Comparison of ENCODE assay signal across 27 cellular contexts in the genomic region with DNA sequence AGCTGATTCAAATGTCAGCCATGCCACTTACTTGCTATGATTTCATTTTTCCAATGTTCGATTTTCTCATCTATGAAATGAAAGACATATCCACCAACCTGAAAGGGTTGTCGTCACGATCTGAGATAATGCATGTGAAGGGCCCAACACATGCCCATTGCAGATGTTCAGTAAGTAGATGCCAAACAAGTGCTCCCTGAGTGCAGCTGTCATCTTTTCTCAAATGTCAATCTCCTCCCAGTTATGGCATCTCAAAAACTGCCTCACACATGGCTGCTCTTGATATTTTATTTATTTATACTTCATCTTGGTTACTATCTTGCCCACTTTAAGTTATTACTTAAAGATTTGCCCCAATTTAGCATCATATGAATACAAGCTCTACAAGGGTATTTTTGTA.
"Had no signal": no experiment of that assay in that cellular context is flagged by ENCODE, and none has a peak within 500 bp of the region (broad histone marks: within the 10 kb centered on the region; RNA-seq: fewer than 3 reads in every experiment).

No MANE protein-coding gene starts in this region.

- H3K27ac Mint-ChIP-seq: natural killer cell; nephron; neural progenitor cell; progenitor cell of endocrine pancreas; stimulated activated memory B cell treated with anti-CD40 and anti-IgM and Interleukin-4, amounts not matched to agents 10 μg/mL and 1 μg/mL and 100 μg/mL, for 72 hours; stimulated activated naive CD8-positive, alpha-beta T cell treated with anti-CD3 and anti-CD28 coated beads, Interleukin-15, amount 100 ng/mL, for 72 hours; type B pancreatic cell had no signal

- ATAC-seq: natural killer cell; psoas muscle; right cardiac atrium; right lobe of liver; stimulated activated memory B cell treated with anti-CD40 and anti-IgM and Interleukin-4, amounts not matched to agents 10 μg/mL and 1 μg/mL and 100 μg/mL, for 72 hours; stimulated activated naive CD8-positive, alpha-beta T cell treated with anti-CD3 and anti-CD28 coated beads, Interleukin-15, amount 100 ng/mL, for 72 hours; stimulated activated naive CD8-positive, alpha-beta T cell treated with anti-CD3 and anti-CD28 coated beads, Interleukin-15, Interleukin-2, amounts not matched to agents 100 U/mL and 50 U/mL, for 24 hours; upper lobe of right lung had no signal

- H3K9me3 Mint-ChIP-seq: natural killer cell; nephron; neural progenitor cell; stimulated activated memory B cell treated with anti-CD40 and anti-IgM and Interleukin-4, amounts not matched to agents 10 μg/mL and 1 μg/mL and 100 μg/mL, for 72 hours; stimulated activated naive CD8-positive, alpha-beta T cell treated with anti-CD3 and anti-CD28 coated beads, Interleukin-15, amount 100 ng/mL, for 72 hours; type B pancreatic cell had no signal

- H3K36me3 Mint-ChIP-seq: natural killer cell, neural progenitor cell, type B pancreatic cell had no signal

- H3K4me3 Mint-ChIP-seq: natural killer cell; nephron; neural progenitor cell; stimulated activated memory B cell treated with anti-CD40 and anti-IgM and Interleukin-4, amounts not matched to agents 10 μg/mL and 1 μg/mL and 100 μg/mL, for 72 hours; stimulated activated naive CD8-positive, alpha-beta T cell treated with anti-CD3 and anti-CD28 coated beads, Interleukin-15, amount 100 ng/mL, for 72 hours; type B pancreatic cell had no signal

- H3K4me1 Mint-ChIP-seq: nephron; neural progenitor cell; stimulated activated naive CD8-positive, alpha-beta T cell treated with anti-CD3 and anti-CD28 coated beads, Interleukin-15, amount 100 ng/mL, for 72 hours had no signal

- DNase-seq: natural killer cell; occipital lobe; ovary; posterior cingulate gyrus; psoas muscle; right cardiac atrium; right lobe of liver; sigmoid colon; stimulated activated CD4-positive, alpha-beta T cell treated with anti-CD3 and anti-CD28 coated beads, Interleukin-12 subunit alpha, Interleukin-12 subunit beta, amount 100 ng/mL, for 4 hours; stimulated activated CD4-positive, alpha-beta T cell treated with anti-CD3 and anti-CD28 coated beads, Interleukin-1b, Interleukin-23, amount 100 ng/mL, for 48 hours; stimulated activated CD4-positive, alpha-beta T cell treated with anti-CD3 and anti-CD28 coated beads, Interleukin-4, amount 100 ng/mL, for 1 hour; stimulated activated CD4-positive, alpha-beta T cell treated with anti-CD3 and anti-CD28 coated beads, Interleukin-4, amount 100 ng/mL, for 4 hours; stimulated activated CD8-positive, alpha-beta memory T cell treated with anti-CD3 and anti-CD28 coated beads, Interleukin-4, amount 100 ng/mL, for 48 hours; stimulated activated naive CD4-positive, alpha-beta T cell; stimulated activated naive CD8-positive, alpha-beta T cell treated with anti-CD3 and anti-CD28 coated beads, Interleukin-15, amount 100 ng/mL, for 72 hours; stimulated activated naive CD8-positive, alpha-beta T cell treated with anti-CD3 and anti-CD28 coated beads, Interleukin-15, Interleukin-2, amounts not matched to agents 100 U/mL and 50 U/mL, for 24 hours; substantia nigra; testis; tibial artery; transverse colon; upper lobe of right lung; uterus had no signal

- H3K27me3 Mint-ChIP-seq: progenitor cell of endocrine pancreas; stimulated activated memory B cell treated with anti-CD40 and anti-IgM and Interleukin-4, amounts not matched to agents 10 μg/mL and 1 μg/mL and 100 μg/mL, for 72 hours; stimulated activated naive CD8-positive, alpha-beta T cell treated with anti-CD3 and anti-CD28 coated beads, Interleukin-15, amount 100 ng/mL, for 72 hours; type B pancreatic cell had no signal
